In genomic region chr16:19513377-19514053, GRCh38 we compare ENCODE assay signal across 14 cellular contexts. TPM values are rescaled to one million over a fixed set of nuclear protein-coding genes. Genes with fewer than 3 reads are reported as not detected.
A peak's percentile ranks its signal among the peaks of the same experiment; 100 is the strongest.
DNase-seq lines count a peak whose midpoint lies in the region; ATAC-seq and TF ChIP-seq lines count a peak whose summit lies in the region.
"Had no signal": no experiment of that assay in that cellular context is flagged by ENCODE, and none has a peak within 500 bp of the region (broad histone marks: within the 10 kb centered on the region; RNA-seq: fewer than 3 reads in every experiment).

No MANE protein-coding gene starts in this region.

- no peaks in the 10 kb centered on the region for H3K27me3 ChIP-seq in CD4-positive, alpha-beta T cell (ENCODE audit: control insufficient read depth, insufficient read depth, low read length)

- H3K4me3 Mint-ChIP-seq in CD4-positive, alpha-beta T cell, result no peak overlapping the region
- H3K4me3 Mint-ChIP-seq: activated CD4-positive, alpha-beta T cell treated with anti-CD3 and anti-CD28 coated beads, Interleukin-2, amount 10 ng/mL, durations not matched to agents 24 days and 14 days; CD4-positive, CD25-positive, alpha-beta regulatory T cell had no signal

- DNase-seq in H4 (ENCODE audit: low spot score), result peak; percentile 39
- DNase-seq in RPMI8226, result peak; percentile 48
- DNase-seq in fibroblast of pulmonary artery (ENCODE audit: low read depth), result peak; percentile 41
- peak; percentile 58 for DNase-seq in pons (ENCODE audit: low spot score)
- DNase-seq in coronary artery (ENCODE audit: low spot score), result no peak
- DNase-seq in activated CD4-positive, CD25-positive, alpha-beta regulatory T cell (lab: John Stamatoyannopoulos, UW), result no peak
- DNase-seq in CD4-positive, alpha-beta T cell, result no peak
- DNase-seq: activated CD4-positive, alpha-beta T cell treated with anti-CD3 and anti-CD28 coated beads, Interleukin-2, amount 10 ng/mL, durations not matched to agents 24 days and 14 days; GDM1; hypothalamus; NCI-H1105 treated with DMSO at 0.1 percent for 48 hours; NCI-H774 had no signal

- CTCF ChIA-PET in CD4-positive, alpha-beta T cell (lab: Charles Lee), result interaction anchor here (0.6 to 1.5 kb wide), 3 partner anchors 11 to 633 kb away, joined by 3 to 4 read pairs (median 4); no protein-coding TSS in a partner anchor

- TF ChIP-seq CTCF in fibroblast of pulmonary artery (IDR thresholded peaks at IDR 0.05; ENCODE audit: low read length, missing control alignments) (no peak), coronary artery (IDR thresholded peaks at IDR 0.05) (no peak)
- TF ChIP-seq CTCF in CD4-positive, alpha-beta T cell (IDR thresholded peaks at IDR 0.05), result no peak

- no peaks in the 10 kb centered on the region for H3K9me3 Mint-ChIP-seq in CD4-positive, alpha-beta T cell
- H3K9me3 Mint-ChIP-seq: activated CD4-positive, alpha-beta T cell treated with anti-CD3 and anti-CD28 coated beads, Interleukin-2, amount 10 ng/mL, durations not matched to agents 24 days and 14 days; CD4-positive, CD25-positive, alpha-beta regulatory T cell had no signal

- no peaks in the 10 kb centered on the region for H3K27me3 Mint-ChIP-seq in CD4-positive, alpha-beta T cell
- H3K27me3 Mint-ChIP-seq: activated CD4-positive, alpha-beta T cell treated with anti-CD3 and anti-CD28 coated beads, Interleukin-2, amount 10 ng/mL, durations not matched to agents 24 days and 14 days; CD4-positive, CD25-positive, alpha-beta regulatory T cell had no signal

- intact Hi-C loops in CD4-positive, alpha-beta T cell (cut with DNase I, micrococcal nuclease), result no loop called here

- no peak overlapping the region for H3K27ac Mint-ChIP-seq in CD4-positive, alpha-beta T cell
- H3K27ac Mint-ChIP-seq: activated CD4-positive, alpha-beta T cell treated with anti-CD3 and anti-CD28 coated beads, Interleukin-2, amount 10 ng/mL, durations not matched to agents 24 days and 14 days had no signal

- H3K36me3 Mint-ChIP-seq in CD4-positive, alpha-beta T cell (ENCODE audit: low read depth), result peaks cover 70% of the 10 kb centered on the region

- H3K4me3 ChIP-seq in fibroblast of pulmonary artery (replicated peaks; ENCODE audit: low read depth, low read length) (no peak overlapping the region), coronary artery (no peak overlapping the region)

- no peaks in the 10 kb centered on the region for H3K9me3 ChIP-seq in CD4-positive, alpha-beta T cell (ENCODE audit: control insufficient read depth, low read length)

- ATAC-seq in GM21737 (IDR thresholded peaks at IDR 0.05; ENCODE audit: unreplicated experiment), result no peak
- ATAC-seq in CD4-positive, alpha-beta T cell (ENCODE audit: poor library complexity), result no peak

- H3K4me1 Mint-ChIP-seq in CD4-positive, alpha-beta T cell (ENCODE audit: low read depth), result peaks cover 40% of the 10 kb centered on the region

- no peak overlapping the region for H3K27ac ChIP-seq in coronary artery
- H3K27ac ChIP-seq in CD4-positive, alpha-beta T cell (ENCODE audit: low read depth, low read length), result no peak overlapping the region

- POLR2A ChIA-PET in CD4-positive, alpha-beta T cell (lab: Charles Lee), result no interaction called here

RNA-seq across cellular contexts. Expression of gene GDE1, which starts 8.4 kb away (rescaled TPM):
- total RNA-seq in H4 (2014; rRNA removed; shearing (Covaris generic)), result 87.4 and 87.7 TPM in 2 replicates
- total RNA-seq in CD4-positive, alpha-beta T cell, result 10 to 100 TPM; 22.0 to 22.2 TPM

RNA-seq across cellular contexts. Expression of gene CCP110, which starts 10.2 kb away (rescaled TPM):
- total RNA-seq in H4 (2014; rRNA removed; shearing (Covaris generic)), result 7.0 and 8.0 TPM in 2 replicates
- 10 to 100 TPM; 14.8 to 15.4 TPM for total RNA-seq in CD4-positive, alpha-beta T cell

RNA-seq across cellular contexts. Expression of gene VPS35L, which starts 42.0 kb away (rescaled TPM):
- total RNA-seq in H4 (2014; rRNA removed; shearing (Covaris generic)), result 21.5 and 32.9 TPM in 2 replicates
- 10 to 100 TPM; 25.8 to 28.3 TPM for total RNA-seq in CD4-positive, alpha-beta T cell

Comparison
In these comparisons a context has a peak if more than half of its experiments do, and no peak if none do; other contexts are left out.
1. DNase-seq: peak in H4 (single experiment), RPMI8226 (single experiment), fibroblast of pulmonary artery (single experiment) and pons (single experiment); none in coronary artery (single experiment), activated CD4-positive, CD25-positive, alpha-beta regulatory T cell (0 of 4) and CD4-positive, alpha-beta T cell (0 of 10).